Comparison of ENCODE assay signal across 16 cellular contexts in the genomic region with DNA sequence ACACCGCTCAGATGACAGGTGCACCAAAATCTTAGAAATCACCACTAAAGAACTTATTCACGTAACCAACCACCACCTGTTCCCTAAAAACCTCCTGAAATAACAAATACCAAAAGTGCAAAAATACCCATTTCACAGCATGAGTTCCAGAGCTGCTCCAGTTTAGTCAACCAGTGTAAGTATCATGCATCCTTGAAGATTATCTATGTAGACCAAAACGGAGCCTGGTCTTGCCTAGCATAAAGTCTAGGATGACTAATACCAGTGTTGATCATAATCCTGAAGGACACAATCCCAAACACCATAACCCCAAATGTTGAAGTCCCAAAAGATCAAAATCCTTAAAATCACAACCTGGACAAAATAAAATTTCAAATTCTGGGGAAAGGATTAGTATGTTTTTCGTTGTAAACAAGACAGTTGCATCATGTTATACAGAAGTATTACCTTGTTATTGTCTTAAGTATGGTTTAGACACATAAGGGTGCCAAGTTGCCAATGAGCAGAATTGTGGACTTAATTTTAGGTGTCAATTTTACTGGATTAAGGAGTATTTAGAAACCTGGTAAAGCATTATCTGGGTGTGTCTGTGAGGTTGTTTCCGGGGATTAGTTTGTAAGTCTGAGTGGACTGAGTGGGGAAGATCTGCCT.
"Had no signal": no experiment of that assay in that cellular context is flagged by ENCODE, and none has a peak within 500 bp of the region (broad histone marks: within the 10 kb centered on the region; RNA-seq: fewer than 3 reads in every experiment).

No MANE protein-coding gene starts in this region.

- H3K27me3 Mint-ChIP-seq: activated T-helper 17 cell treated with anti-CD3 and anti-CD28 coated beads, Interleukin-2, amount 50 U/mL, for 72 hours; naive thymus-derived CD8-positive, alpha-beta T cell; stimulated activated naive B cell treated with anti-CD40 and anti-IgM and Interleukin-4, amounts not matched to agents 10 μg/mL and 1 μg/mL and 100 μg/mL, for 72 hours had no signal

- H3K9me3 Mint-ChIP-seq: activated T-helper 17 cell treated with anti-CD3 and anti-CD28 coated beads, Interleukin-2, amount 50 U/mL, for 72 hours; naive thymus-derived CD8-positive, alpha-beta T cell; stimulated activated naive B cell treated with anti-CD40 and anti-IgM and Interleukin-4, amounts not matched to agents 10 μg/mL and 1 μg/mL and 100 μg/mL, for 72 hours had no signal

- H3K27me3 ChIP-seq: brain microvascular endothelial cell, dorsolateral prefrontal cortex, foreskin keratinocyte, hepatocyte, sigmoid colon, thyroid gland had no signal

- H3K4me3 Mint-ChIP-seq: activated T-helper 17 cell treated with anti-CD3 and anti-CD28 coated beads, Interleukin-2, amount 50 U/mL, for 72 hours; naive thymus-derived CD8-positive, alpha-beta T cell; stimulated activated naive B cell treated with anti-CD40 and anti-IgM and Interleukin-4, amounts not matched to agents 10 μg/mL and 1 μg/mL and 100 μg/mL, for 72 hours had no signal

- H3K9me3 ChIP-seq: sigmoid colon, thyroid gland had no signal

- H3K4me1 ChIP-seq: foreskin keratinocyte, thyroid gland had no signal

- H3K27ac Mint-ChIP-seq: activated T-helper 17 cell treated with anti-CD3 and anti-CD28 coated beads, Interleukin-2, amount 50 U/mL, for 72 hours; stimulated activated naive B cell treated with anti-CD40 and anti-IgM and Interleukin-4, amounts not matched to agents 10 μg/mL and 1 μg/mL and 100 μg/mL, for 72 hours had no signal

- H3K4me3 ChIP-seq: dorsolateral prefrontal cortex, hepatocyte, sigmoid colon, thyroid gland had no signal

- H3K27ac ChIP-seq: brain microvascular endothelial cell, dorsolateral prefrontal cortex, foreskin keratinocyte, hepatocyte, sigmoid colon, thyroid gland had no signal

- DNase-seq: activated naive CD4-positive, alpha-beta T cell; activated T-cell treated with anti-CD3 and anti-CD28 coated beads for 4 hours; anterior cingulate cortex; brain microvascular endothelial cell; central memory CD4-positive, alpha-beta T cell; dorsolateral prefrontal cortex; foreskin keratinocyte; naive thymus-derived CD8-positive, alpha-beta T cell; nucleus accumbens; sigmoid colon; stimulated activated CD4-positive, alpha-beta T cell treated with anti-CD3 and anti-CD28 coated beads, Interleukin-4, amount 100 ng/mL, for 4 hours; stimulated activated naive B cell treated with anti-CD40 and anti-IgM and Interleukin-4, amounts not matched to agents 10 μg/mL and 1 μg/mL and 100 μg/mL, for 72 hours; SW 1271; thyroid gland had no signal

- ATAC-seq: activated T-helper 17 cell treated with anti-CD3 and anti-CD28 coated beads, Interleukin-2, amount 50 U/mL, for 72 hours; foreskin keratinocyte; naive thymus-derived CD8-positive, alpha-beta T cell; stimulated activated naive B cell treated with anti-CD40 and anti-IgM and Interleukin-4, amounts not matched to agents 10 μg/mL and 1 μg/mL and 100 μg/mL, for 72 hours had no signal
